ENCODE assay signal across 1 cellular context in genomic region chr5:115841382-115842088, GRCh38.
A peak's percentile ranks its signal among the peaks of the same experiment; 100 is the strongest.
TF ChIP-seq lines count a peak whose summit lies in the region.

Gene AP3S1 (plus strand): TSS chr5:115841935. CDS start chr5:115842038, 103 bp downstream.
Gene ATG12 (minus strand): TSS chr5:115841565. CDS start chr5:115841552, 13 bp downstream.

TF ChIP-seq in K562, 482 proteins besides CTCF, POLR2A, EP300 and RAD21 (continued from another document and continues in another):
- TF ChIP-seq ZNF232 (CRISPR knock-in tag; IDR thresholded peaks at IDR 0.05) (0 out of 2 replicates have a peak, but pooled peaks have one; percentile 43), ZNF23 (CRISPR knock-in tag; IDR thresholded peaks at IDR 0.05) (0 out of 2 replicates have a peak, but pooled peaks have one; percentile 2), OTX1 (CRISPR knock-in tag; IDR thresholded peaks at IDR 0.05) (peak; percentile 43; the same call in 1 of the 2 replicates), ZNF280B (CRISPR knock-in tag; IDR thresholded peaks at IDR 0.05) (no peak), NELFE (IDR thresholded peaks at IDR 0.05; ENCODE audit: insufficient read depth, insufficient read length) (no peak), MXD1 (CRISPR knock-in tag; IDR thresholded peaks at IDR 0.05; ENCODE audit: borderline replicate concordance, poor library complexity, severe bottlenecking) (no peak), SFPQ (IDR thresholded peaks at IDR 0.05; ENCODE audit: low read depth, low read length) (no peak), E2F6 (IDR thresholded peaks at IDR 0.05; ENCODE audit: borderline replicate concordance in 1 of 2, extremely low read depth in 1 of 2, insufficient read depth in 1 of 2, insufficient read length in 1 of 2, low read depth in 1 of 2, low read length in 1 of 2, poor library complexity in 1 of 2, severe bottlenecking in 1 of 2) (peak; percentile 53 to 73), ZBTB7A (IDR thresholded peaks at IDR 0.05; ENCODE audit: borderline replicate concordance, control insufficient read depth, low read depth, low read length) (no peak; the same call in 1 of the 2 replicates), CBX2 (IDR thresholded peaks at IDR 0.05; ENCODE audit: insufficient read depth, low read length, poor library complexity, severe bottlenecking) (no peak), ZNF644 (tag; IDR thresholded peaks at IDR 0.05; ENCODE audit: low read depth) (no peak), ZFPM2 (CRISPR knock-in tag; IDR thresholded peaks at IDR 0.05) (no peak), PREB (CRISPR knock-in tag; IDR thresholded peaks at IDR 0.05) (no peak; the same call in 1 of the 2 replicates), RNF219 (CRISPR knock-in tag; IDR thresholded peaks at IDR 0.05) (no peak), TCF3 (CRISPR knock-in tag; IDR thresholded peaks at IDR 0.05) (peak; percentile 11; the same call in 1 of the 2 replicates), NCOA2 (IDR thresholded peaks at IDR 0.05; ENCODE audit: partially characterized antibody in 2 of 2) (peak in 1 of 2 experiments; percentile 99), ZNF780A (CRISPR knock-in tag; IDR thresholded peaks at IDR 0.05) (no peak), HMG20B (CRISPR knock-in tag; IDR thresholded peaks at IDR 0.05) (no peak), PTBP1 (IDR thresholded peaks at IDR 0.05; ENCODE audit: low read depth, low read length) (no peak), ZNF274 (IDR thresholded peaks at IDR 0.05; ENCODE audit: borderline replicate concordance, low read depth, low read length) (no peak), PHB2 (IDR thresholded peaks at IDR 0.05; ENCODE audit: low read depth) (no peak), PHF21A (IDR thresholded peaks at IDR 0.05; ENCODE audit: borderline replicate concordance, low read depth) (no peak), ATF7 (IDR thresholded peaks at IDR 0.05) (peak; percentile 95), IFI16 (CRISPR knock-in tag; IDR thresholded peaks at IDR 0.05) (no peak), EHMT2 (IDR thresholded peaks at IDR 0.05) (no peak), ETV5 (CRISPR knock-in tag; IDR thresholded peaks at IDR 0.05; ENCODE audit: low read depth) (peak; percentile 88), MXI1 (IDR thresholded peaks at IDR 0.05; ENCODE audit: low read depth, low read length) (no peak), HOMEZ (CRISPR knock-in tag; IDR thresholded peaks at IDR 0.05) (no peak), PKNOX1 (IDR thresholded peaks at IDR 0.05) (no peak), ATF4 (CRISPR knock-in tag; IDR thresholded peaks at IDR 0.05) (no peak), TFE3 (CRISPR knock-in tag; IDR thresholded peaks at IDR 0.05) (peak; percentile 17; the same call in 1 of the 2 replicates), ZNF324 (CRISPR knock-in tag; IDR thresholded peaks at IDR 0.05) (no peak), BCLAF1 (IDR thresholded peaks at IDR 0.05; ENCODE audit: borderline replicate concordance in 1 of 2, control insufficient read depth in 1 of 2, low read depth in 2 of 2, low read length in 1 of 2) (peak in 1 of 2 experiments; percentile 71; a peak in 1 of 4 replicates), ETV6 (IDR thresholded peaks at IDR 0.05; ENCODE audit: borderline replicate concordance in 1 of 2, low read depth in 2 of 2, low read length in 1 of 2) (peak in 1 of 2 experiments; percentile 24; a peak in 1 of 4 replicates), ETV6 (CRISPR knock-in tag; IDR thresholded peaks at IDR 0.05; ENCODE audit: borderline replicate concordance) (no peak), HDAC2 (IDR thresholded peaks at IDR 0.05) (peak; percentile 57; the same call in 1 of the 2 replicates), STAT5A (IDR thresholded peaks at IDR 0.05; ENCODE audit: borderline replicate concordance, low read length) (no peak; the same call in 1 of the 2 replicates), TGIF2 (CRISPR knock-in tag; IDR thresholded peaks at IDR 0.05) (no peak), ZNF589 (CRISPR knock-in tag; IDR thresholded peaks at IDR 0.05; ENCODE audit: low read depth) (no peak), TAF7 (tag; IDR thresholded peaks at IDR 0.05) (peak; percentile 98), DLX4 (CRISPR knock-in tag; IDR thresholded peaks at IDR 0.05) (no peak), YY1 (IDR thresholded peaks at IDR 0.05; ENCODE audit: borderline replicate concordance in 1 of 3, control insufficient read depth in 1 of 3, extremely low read depth in 1 of 3, insufficient read depth in 3 of 3, insufficient read length in 1 of 3, insufficient replicate concordance in 2 of 3, low read depth in 1 of 3, low read length in 2 of 3) (peak; percentile 90 to 98 (median 94)), YBX1 (IDR thresholded peaks at IDR 0.05) (no peak), ZNF253 (CRISPR knock-in tag; conservative IDR thresholded peaks at IDR 0.05) (no peak), MTA3 (IDR thresholded peaks at IDR 0.05; ENCODE audit: borderline replicate concordance) (peak; percentile 53; the same call in 1 of the 2 replicates), SMC3 (conservative IDR thresholded peaks at IDR 0.05; ENCODE audit: insufficient read depth, low read depth, low read length) (no peak), POLR2G (IDR thresholded peaks at IDR 0.05; ENCODE audit: low read depth, low read length) (peak; percentile 85)
